Comparison of ENCODE assay signal across 8 cellular contexts in genomic region chr7:45001138-45001694, GRCh38. TPM values are rescaled to one million over a fixed set of nuclear protein-coding genes. Genes with fewer than 3 reads are reported as not detected.
A peak's percentile ranks its signal among the peaks of the same experiment; 100 is the strongest.
DNase-seq lines count a peak whose midpoint lies in the region; ATAC-seq and TF ChIP-seq lines count a peak whose summit lies in the region.

No MANE protein-coding gene starts in this region.

- peaks cover 14% of the 10 kb centered on the region for H3K4me1 Mint-ChIP-seq in type B pancreatic cell (ENCODE audit: unreplicated experiment)

- H3K4me3 ChIP-seq in A673 (ENCODE audit: low read depth, low read length, poor library complexity, severe bottlenecking) (peak overlapping the region; percentile 60), muscle layer of duodenum (ENCODE audit: low read depth in 1 of 2, low read length in 2 of 2) (peak overlapping the region; percentile 68 to 76)

- H3K27me3 Mint-ChIP-seq in type B pancreatic cell = no peaks in the 10 kb centered on the region

- TF ChIP-seq CTCF in A673 (conservative IDR thresholded peaks at IDR 0.05; ENCODE audit: low read depth, low read length) (no peak), VCaP (conservative IDR thresholded peaks at IDR 0.05) (no peak), type B pancreatic cell (conservative IDR thresholded peaks at IDR 0.05) (no peak)

- H3K4me3 Mint-ChIP-seq in type B pancreatic cell = peak overlapping the region; percentile 89

- H3K9me3 ChIP-seq in A673 (ENCODE audit: low read depth, low read length, poor library complexity, severe bottlenecking) (no peaks in the 10 kb centered on the region), muscle layer of duodenum (ENCODE audit: control insufficient read depth in 1 of 2, low read length in 2 of 2) (no peaks in the 10 kb centered on the region)

- H3K27me3 ChIP-seq in A673 (replicated peaks; ENCODE audit: insufficient read depth, low read depth, low read length, poor library complexity) (no peaks in the 10 kb centered on the region), muscle layer of duodenum (ENCODE audit: low read depth, low read length) (no peaks in the 10 kb centered on the region)

- H3K27ac ChIP-seq in A673 (ENCODE audit: low read depth, low read length, poor library complexity, severe bottlenecking) = peak overlapping the region; percentile 67
- H3K27ac ChIP-seq in VCaP = peak overlapping the region; percentile 82
- peak overlapping the region; percentile 83 for H3K27ac ChIP-seq in muscle layer of duodenum (ENCODE audit: low read length)

- ATAC-seq in GM18517 (IDR thresholded peaks at IDR 0.05; ENCODE audit: unreplicated experiment) (peak; percentile 48), HG03378 (IDR thresholded peaks at IDR 0.05; ENCODE audit: unreplicated experiment) (peak; percentile 43)

- no peak for DNase-seq in A673 (ENCODE audit: low spot score)
- DNase-seq in cerebellar cortex (ENCODE audit: low spot score) = peak; percentile 54
- DNase-seq in type B pancreatic cell (ENCODE audit: extremely low spot score, unreplicated experiment) = no peak
- DNase-seq in AML-193 (lab: John Stamatoyannopoulos, UW) = no peak

- intact Hi-C loops in A673 (cut with micrococcal nuclease; ENCODE audit: unreplicated experiment) = no loop called here

- TSS peak; percentile 39 for BruUV-seq in A673 (replicated peaks; lab: Mats Ljungman, UMichigan)

- peaks cover 6% of the 10 kb centered on the region for H3K4me1 ChIP-seq in A673 (ENCODE audit: insufficient read depth, low read length, poor library complexity, severe bottlenecking)
- peaks cover 7 to 18% of the 10 kb centered on the region in 2 donors for H3K4me1 ChIP-seq in muscle layer of duodenum (ENCODE audit: control insufficient read depth in 1 of 2, insufficient read depth in 2 of 2, low read length in 2 of 2)

- POLR2A ChIA-PET in A673 (lab: Charles Lee; ENCODE audit: low non-redundant PET) = no interaction called here

- H3K36me3 Mint-ChIP-seq in type B pancreatic cell = peaks cover 3% of the 10 kb centered on the region

- H3K27ac Mint-ChIP-seq in type B pancreatic cell = peak overlapping the region; percentile 88

- CTCF ChIA-PET in A673 (lab: Charles Lee) = no interaction called here

- H3K9me3 Mint-ChIP-seq in type B pancreatic cell = no peaks in the 10 kb centered on the region

- no peaks in the 10 kb centered on the region for H3K36me3 ChIP-seq in A673 (ENCODE audit: insufficient read depth, low read length, poor library complexity, severe bottlenecking)
- H3K36me3 ChIP-seq in muscle layer of duodenum (ENCODE audit: control insufficient read depth in 1 of 2, insufficient read depth in 2 of 2, low read length in 2 of 2) = no peaks in the 10 kb centered on the region

RNA-seq across cellular contexts. Expression of gene CCM2, which starts 1.2 kb away (rescaled TPM):
- total RNA-seq in A673 (2021) (35.2 and 36.0 TPM in 2 replicates), type B pancreatic cell (ENCODE audit: low replicate concordance) (29.8 and 33.8 TPM in 2 replicates)

RNA-seq across cellular contexts. Expression of gene MYO1G, which starts 22.4 kb away (rescaled TPM):
- total RNA-seq in A673 (2021) (0.17 and 0.20 TPM in 2 replicates), type B pancreatic cell (ENCODE audit: low replicate concordance) (0.52 and 0.53 TPM in 2 replicates)
